ENCODE assay signal across 8 cellular contexts in genomic region chr21:17613242-17613676, GRCh38. TPM values are rescaled to one million over a fixed set of nuclear protein-coding genes. Genes with fewer than 3 reads are reported as not detected.
A peak's percentile ranks its signal among the peaks of the same experiment; 100 is the strongest.
DNase-seq lines count a peak whose midpoint lies in the region; ATAC-seq, FAIRE-seq and TF ChIP-seq lines count a peak whose summit lies in the region.

No MANE protein-coding gene starts in this region.

- peaks cover 29% of the 10 kb centered on the region for H3K4me1 Mint-ChIP-seq in stimulated activated naive CD8-positive, alpha-beta T cell treated with anti-CD3 and anti-CD28 coated beads, Interleukin-15, amount 100 ng/mL, for 72 hours

- peaks cover 41% of the 10 kb centered on the region for H3K79me2 ChIP-seq in OCI-LY7 (ENCODE audit: insufficient read depth, low read depth, low read length)

- H3K4me2 ChIP-seq in A549: peak overlapping the region; percentile 90
- H3K4me2 ChIP-seq in OCI-LY7 (ENCODE audit: low read length): peak overlapping the region; percentile 83

- H3K9me3 ChIP-seq in A549 (no peaks in the 10 kb centered on the region), OCI-LY7 (ENCODE audit: low read length) (no peaks in the 10 kb centered on the region; the same call in 1 of the 2 replicates)

- H3K4me3 ChIP-seq in A549 (peak overlapping the region; percentile 95), OCI-LY7 (ENCODE audit: low read depth, low read length, poor library complexity, severe bottlenecking) (peak overlapping the region; percentile 92)

- WGBS in A549 (ENCODE audit: missing lambda C conversion rate): 55% methylated on average over 12 of the region's 16 CpGs

- no peak for TF ChIP-seq EP300 in A549 (IDR thresholded peaks at IDR 0.05)

- no peaks in the 10 kb centered on the region for H3K9me3 Mint-ChIP-seq in stimulated activated naive CD8-positive, alpha-beta T cell treated with anti-CD3 and anti-CD28 coated beads, Interleukin-15, amount 100 ng/mL, for 72 hours

- H3K4me1 ChIP-seq in A549: 0 out of 3 replicates have a peak, but pooled peaks cover 7% of the 10 kb centered on the region
- peaks cover 30% of the 10 kb centered on the region for H3K4me1 ChIP-seq in OCI-LY7 (ENCODE audit: insufficient read depth, low read length, poor library complexity, severe bottlenecking)

- CTCF ChIA-PET in A549 (lab: Yijun Ruan, JAX): no interaction called here
- CTCF ChIA-PET in OCI-LY7 (lab: Charles Lee; ENCODE audit: unreplicated experiment): no interaction called here

- intact Hi-C loops in OCI-LY7 (cut with micrococcal nuclease; ENCODE audit: unreplicated experiment) (loop anchor here (2.0 to 5.0 kb wide), 3 partner anchors 100 to 208 kb away; partner anchors contain the start of gene CXADR), left colon (cut with DNase I, micrococcal nuclease) (no loop called here)

- H2AFZ ChIP-seq in OCI-LY7 (ENCODE audit: low read length): peak overlapping the region; percentile 88

- peaks cover 29% of the 10 kb centered on the region for H4K20me1 ChIP-seq in OCI-LY7 (ENCODE audit: insufficient read depth, low read length)

- H3K9me2 ChIP-seq in OCI-LY7 (ENCODE audit: insufficient read depth, low read length): no peaks in the 10 kb centered on the region

- no peak for TF ChIP-seq RAD21 in A549 (conservative IDR thresholded peaks at IDR 0.05 in 1 of 2, IDR thresholded peaks at IDR 0.05 in 1 of 2)

- H3K27ac ChIP-seq in A549: peak overlapping the region; percentile 82 to 96; a peak in 5 of 6 replicates
- no peak overlapping the region for H3K27ac ChIP-seq in OCI-LY7 (ENCODE audit: low read depth, low read length, poor library complexity, severe bottlenecking)
- H3K27ac ChIP-seq in caudate nucleus (ENCODE audit: low read depth, low read length): peak overlapping the region; percentile 77

- H3K27ac Mint-ChIP-seq in stimulated activated naive CD8-positive, alpha-beta T cell treated with anti-CD3 and anti-CD28 coated beads, Interleukin-15, amount 100 ng/mL, for 72 hours: peak overlapping the region; percentile 33 to 48

- peak overlapping the region; percentile 78 for H3K4me3 Mint-ChIP-seq in stimulated activated naive CD8-positive, alpha-beta T cell treated with anti-CD3 and anti-CD28 coated beads, Interleukin-15, amount 100 ng/mL, for 72 hours

- TF ChIP-seq CTCF in A549 (IDR thresholded peaks at IDR 0.05): no peak
- no peak for TF ChIP-seq CTCF in OCI-LY7 (conservative IDR thresholded peaks at IDR 0.05; ENCODE audit: low read length)

- H3K27me3 Mint-ChIP-seq in stimulated activated naive CD8-positive, alpha-beta T cell treated with anti-CD3 and anti-CD28 coated beads, Interleukin-15, amount 100 ng/mL, for 72 hours: no peaks in the 10 kb centered on the region

- DNase-seq in A549 (ENCODE audit: low read depth in 1 of 2, low spot score in 1 of 2): peak in 1 of 2 experiments; percentile 11
- peak; percentile 20 for DNase-seq in GM12891 (ENCODE audit: insufficient read length, low spot score)
- DNase-seq in OCI-LY7 (ENCODE audit: low spot score): peak; percentile 29
- peak in 17 of 61 donors; percentile 4 to 65 (median 39) for DNase-seq in caudate nucleus (lab: John Stamatoyannopoulos, UW)
- peak; percentile 46 to 56 for DNase-seq in left colon
- DNase-seq in stimulated activated naive CD8-positive, alpha-beta T cell treated with anti-CD3 and anti-CD28 coated beads, Interleukin-15, amount 100 ng/mL, for 72 hours: no peak
- no peak for DNase-seq in NCI-H1694 (lab: John Stamatoyannopoulos, UW)

- no peak for FAIRE-seq in A549 (lab: Jason Lieb, UNC)
- FAIRE-seq in GM12891 (lab: Jason Lieb, UNC): peak; percentile 71

- BruUV-seq in OCI-LY7 (replicated peaks; lab: Mats Ljungman, UMichigan): no TSS peak

- H3K36me3 ChIP-seq in OCI-LY7 (ENCODE audit: insufficient read depth, low read length): peaks cover 21% of the 10 kb centered on the region

- POLR2A ChIA-PET in A549 (lab: Yijun Ruan, JAX) (no interaction called here), OCI-LY7 (lab: Charles Lee) (interaction anchor here (0.6 to 2.1 kb wide), 5 partner anchors 27 to 227 kb away, joined by 3 to 6 read pairs (median 3); no protein-coding TSS in a partner anchor)

- TF ChIP-seq POLR2A in A549 (IDR thresholded peaks at IDR 0.05; ENCODE audit: low read length): no peak
- TF ChIP-seq POLR2A in GM12891 (IDR thresholded peaks at IDR 0.05; ENCODE audit: low read depth, low read length): no peak

- ATAC-seq in A549 (peak; percentile 8 to 31; a peak in 2 of 6 replicates), left colon (no peak), HG02642 (IDR thresholded peaks at IDR 0.05; ENCODE audit: poor library complexity, unreplicated experiment) (no peak)
- peak; percentile 4 for ATAC-seq in stimulated activated naive CD8-positive, alpha-beta T cell treated with anti-CD3 and anti-CD28 coated beads, Interleukin-15, amount 100 ng/mL, for 72 hours

TF ChIP-seq in A549, 52 proteins besides CTCF, POLR2A, EP300 and RAD21 (continues in another document):
- no peak for TF ChIP-seq CEBPB (IDR thresholded peaks at IDR 0.05)
- no peak for TF ChIP-seq ZC3H11A (IDR thresholded peaks at IDR 0.05)
- TF ChIP-seq, protein P1, sequence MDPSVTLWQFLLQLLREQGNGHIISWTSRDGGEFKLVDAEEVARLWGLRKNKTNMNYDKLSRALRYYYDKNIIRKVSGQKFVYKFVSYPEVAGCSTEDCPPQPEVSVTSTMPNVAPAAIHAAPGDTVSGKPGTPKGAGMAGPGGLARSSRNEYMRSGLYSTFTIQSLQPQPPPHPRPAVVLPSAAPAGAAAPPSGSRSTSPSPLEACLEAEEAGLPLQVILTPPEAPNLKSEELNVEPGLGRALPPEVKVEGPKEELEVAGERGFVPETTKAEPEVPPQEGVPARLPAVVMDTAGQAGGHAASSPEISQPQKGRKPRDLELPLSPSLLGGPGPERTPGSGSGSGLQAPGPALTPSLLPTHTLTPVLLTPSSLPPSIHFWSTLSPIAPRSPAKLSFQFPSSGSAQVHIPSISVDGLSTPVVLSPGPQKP (IDR thresholded peaks at IDR 0.05; ENCODE audit: low read depth, low read length): no peak

TF ChIP-seq in GM12891, 5 proteins besides CTCF, POLR2A, EP300 and RAD21:
- TF ChIP-seq PAX5 (IDR thresholded peaks at IDR 0.05; ENCODE audit: insufficient read depth, low read length, severe bottlenecking): no peak
- no peak for TF ChIP-seq TAF1 (IDR thresholded peaks at IDR 0.05; ENCODE audit: low read depth, low read length)
- no peak for TF ChIP-seq SPI1 (IDR thresholded peaks at IDR 0.05; ENCODE audit: low read depth, low read length)
- TF ChIP-seq POLR2AphosphoS5 (IDR thresholded peaks at IDR 0.05; ENCODE audit: low read depth, low read length): no peak
- TF ChIP-seq POU2F2 (IDR thresholded peaks at IDR 0.05; ENCODE audit: low read depth, low read length): no peak

RNA-seq across cellular contexts. Expression of gene BTG3, which starts 0.6 kb away (rescaled TPM):
- 40.0 and 46.1 TPM in 2 replicates for polyA plus RNA-seq in A549 (2011; rRNA removed)
- polyA plus RNA-seq in A549 (2012; cell fraction: cytosol; rRNA removed): 16.6 and 16.7 TPM in 2 replicates
- polyA plus RNA-seq in A549 (2012; cell fraction: nucleus; rRNA removed): 7.8 and 11.8 TPM in 2 replicates
- 18.7 to 21.0 TPM (median 19.6 TPM) in 3 replicates for polyA plus RNA-seq in A549 (2017; fragmentation: RNase III; extraction: RNeasy Plus Mini Kit Qiagen cat#74134 plus additional on column Dnase treatment)
- polyA minus RNA-seq in A549 (2011; rRNA and poly(A)+ RNA removed): 3.6 and 4.9 TPM in 2 replicates
- polyA plus RNA-seq in GM12891 (2012; ENCODE audit: low read depth, missing spikeins): 23.7 TPM
- total RNA-seq in OCI-LY7 (2014; rRNA removed; shearing (Covaris generic)): 28.1 and 28.8 TPM in 2 replicates
- total RNA-seq in OCI-LY7 (2022): 36.4 and 44.1 TPM in 2 replicates
- total RNA-seq in left colon: 10 to 100 TPM; 21.6 to 25.2 TPM

Comparison
In these comparisons a context has a peak if more than half of its experiments do, and no peak if none do; other contexts are left out.
1. ATAC-seq: peak in A549 (2 of 2) and stimulated activated naive CD8-positive, alpha-beta T cell treated with anti-CD3 and anti-CD28 coated beads, Interleukin-15, amount 100 ng/mL, for 72 hours (single experiment); none in left colon (single experiment) and HG02642 (single experiment).
2. DNase-seq: peak in GM12891 (single experiment), OCI-LY7 (single experiment) and left colon (2 of 2); none in stimulated activated naive CD8-positive, alpha-beta T cell treated with anti-CD3 and anti-CD28 coated beads, Interleukin-15, amount 100 ng/mL, for 72 hours (0 of 2) and NCI-H1694 (single experiment).